In the genomic region with DNA sequence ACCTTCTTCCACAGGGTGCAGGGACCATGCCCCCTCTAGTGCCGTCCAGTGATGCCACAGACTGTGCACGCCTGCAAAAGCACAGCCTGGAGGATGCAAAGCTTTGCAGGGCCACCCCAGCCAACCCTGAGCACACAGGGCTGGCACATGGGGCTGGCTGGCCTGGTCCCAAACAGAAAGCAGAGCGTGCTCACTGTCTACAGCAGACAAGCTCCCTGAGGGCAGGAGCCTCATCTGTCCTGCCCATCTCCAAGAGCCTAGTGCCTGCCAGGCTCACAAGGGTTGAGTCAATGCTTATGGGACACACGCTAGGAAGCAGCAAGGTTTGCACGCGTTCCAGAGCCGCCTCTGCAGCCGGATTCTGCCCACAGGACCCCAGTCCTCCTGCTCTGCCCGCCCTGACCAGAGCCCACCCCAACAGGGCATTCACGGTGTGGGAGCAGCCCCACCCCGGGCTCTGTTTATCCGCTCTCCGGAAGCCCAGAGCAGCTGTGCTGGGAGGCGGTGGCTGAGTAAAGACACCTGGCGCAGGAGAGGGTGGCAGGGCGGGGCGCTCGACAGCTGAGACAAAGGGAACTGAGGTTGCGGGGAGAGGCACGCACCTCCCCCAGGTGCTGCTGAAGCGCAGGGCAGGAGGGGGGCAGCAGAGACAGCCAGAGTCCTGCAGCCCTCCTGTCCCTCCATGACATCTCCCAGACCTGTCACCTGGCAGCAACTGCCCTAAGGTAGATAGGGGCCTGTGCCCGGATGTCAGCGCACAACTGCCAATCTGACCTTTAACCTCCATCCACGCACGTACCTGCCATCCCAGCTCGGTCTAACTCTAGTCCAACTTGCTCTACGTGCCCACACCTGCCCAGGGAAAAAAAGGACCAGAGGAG, we compare ENCODE assay signal across 8 cellular contexts. TPM values are rescaled to one million over a fixed set of nuclear protein-coding genes. Genes with fewer than 3 reads are reported as not detected.
DNase-seq lines count a peak whose midpoint lies in the region; ATAC-seq and TF ChIP-seq lines count a peak whose summit lies in the region.

No MANE protein-coding gene starts in this region.

- no peak overlapping the region for H3K27ac Mint-ChIP-seq in activated naive CD8-positive, alpha-beta T cell treated with anti-CD3 and anti-CD28 coated beads for 36 hours
- no peak overlapping the region for H3K27ac Mint-ChIP-seq in nephron progenitor cell

- H3F3A ChIP-seq in DOHH2 (ENCODE audit: control insufficient read depth, insufficient read depth), result no peaks in the 10 kb centered on the region; the same call in 1 of the 2 replicates

- peaks cover 37% of the 10 kb centered on the region for H3K4me1 ChIP-seq in DOHH2 (ENCODE audit: control insufficient read depth, low read length)

- no peaks in the 10 kb centered on the region for H3K9me3 ChIP-seq in DOHH2 (ENCODE audit: control insufficient read depth, insufficient read depth, low read length)

- H3K4me3 Mint-ChIP-seq in activated naive CD8-positive, alpha-beta T cell treated with anti-CD3 and anti-CD28 coated beads for 36 hours, result peak overlapping the region; percentile 51
- peak overlapping the region; percentile 77 for H3K4me3 Mint-ChIP-seq in nephron progenitor cell

- H3K27me3 Mint-ChIP-seq in activated naive CD8-positive, alpha-beta T cell treated with anti-CD3 and anti-CD28 coated beads for 36 hours, result peaks cover 27% of the 10 kb centered on the region
- peaks cover 22% of the 10 kb centered on the region for H3K27me3 Mint-ChIP-seq in nephron progenitor cell (ENCODE audit: low read depth, poor library complexity)

- no peaks in the 10 kb centered on the region for H3K79me2 ChIP-seq in DOHH2 (ENCODE audit: control insufficient read depth, low read length)

- no peak overlapping the region for H3K27ac ChIP-seq in DOHH2 (ENCODE audit: low read depth, low read length)

- no peaks in the 10 kb centered on the region for H3K9me2 ChIP-seq in DOHH2 (replicated peaks; ENCODE audit: control insufficient read depth, low read length)

- H3K4me1 Mint-ChIP-seq in activated naive CD8-positive, alpha-beta T cell treated with anti-CD3 and anti-CD28 coated beads for 36 hours, result peaks cover 19% of the 10 kb centered on the region
- H3K4me1 Mint-ChIP-seq in nephron progenitor cell, result peaks cover 76% of the 10 kb centered on the region

- H4K20me1 ChIP-seq in DOHH2 (ENCODE audit: control insufficient read depth, insufficient read depth, low read depth, low read length), result no peaks in the 10 kb centered on the region

- ATAC-seq in HG03571 (IDR thresholded peaks at IDR 0.05; ENCODE audit: unreplicated experiment), result no peak
- ATAC-seq in HG03521 (IDR thresholded peaks at IDR 0.05; ENCODE audit: unreplicated experiment), result no peak

- TF ChIP-seq CTCF in DOHH2 (IDR thresholded peaks at IDR 0.05; ENCODE audit: low read depth, low read length, poor library complexity, severe bottlenecking), result no peak
- TF ChIP-seq CTCF in nephron progenitor cell (IDR thresholded peaks at IDR 0.05), result no peak

- DNase-seq in NCI-H2081 treated with DMSO at 0.1 percent for 48 hours (lab: John Stamatoyannopoulos, UW) (peak; percentile 73), nephron progenitor cell (no peak), superior temporal gyrus (ENCODE audit: extremely low spot score) (no peak), NCI-H82 (lab: John Stamatoyannopoulos, UW) (no peak)
- peak; percentile 19 for DNase-seq in activated naive CD8-positive, alpha-beta T cell treated with anti-CD3 and anti-CD28 coated beads for 36 hours

- H3K4me2 ChIP-seq in DOHH2 (ENCODE audit: low read length), result peak overlapping the region; percentile 92

- H3K36me3 ChIP-seq in DOHH2 (ENCODE audit: control insufficient read depth, low read length), result no peaks in the 10 kb centered on the region

- peaks cover 15% of the 10 kb centered on the region for H3K27me3 ChIP-seq in DOHH2 (ENCODE audit: control insufficient read depth, low read length)

- H3K9me3 Mint-ChIP-seq in activated naive CD8-positive, alpha-beta T cell treated with anti-CD3 and anti-CD28 coated beads for 36 hours, result no peaks in the 10 kb centered on the region
- no peaks in the 10 kb centered on the region for H3K9me3 Mint-ChIP-seq in nephron progenitor cell

- no peaks in the 10 kb centered on the region for H3K36me3 Mint-ChIP-seq in activated naive CD8-positive, alpha-beta T cell treated with anti-CD3 and anti-CD28 coated beads for 36 hours
- H3K36me3 Mint-ChIP-seq in nephron progenitor cell (ENCODE audit: low read depth), result no peaks in the 10 kb centered on the region

- H3K4me3 ChIP-seq in DOHH2 (ENCODE audit: low read length), result peak overlapping the region; percentile 79

RNA-seq across cellular contexts. Expression of gene KCNH2, which starts 4.3 kb away (rescaled TPM):
- under 1 TPM; 0.22 to 0.45 TPM for total RNA-seq in activated naive CD8-positive, alpha-beta T cell treated with anti-CD3 and anti-CD28 coated beads for 36 hours

RNA-seq across cellular contexts. Expression of gene NOS3, which starts 17.0 kb away (rescaled TPM):
- 1 to 10 TPM; 5.8 to 6.1 TPM for total RNA-seq in activated naive CD8-positive, alpha-beta T cell treated with anti-CD3 and anti-CD28 coated beads for 36 hours

RNA-seq across cellular contexts. Expression of gene ATG9B, which starts 50.5 kb away (rescaled TPM):
- total RNA-seq in activated naive CD8-positive, alpha-beta T cell treated with anti-CD3 and anti-CD28 coated beads for 36 hours, result 10 to 100 TPM; 12.3 TPM

RNA-seq across cellular contexts. Expression of gene ABCB8, which starts 54.4 kb away (rescaled TPM):
- 10 to 100 TPM; 34.3 to 37.6 TPM for total RNA-seq in activated naive CD8-positive, alpha-beta T cell treated with anti-CD3 and anti-CD28 coated beads for 36 hours

Comparison
In these comparisons a context has a peak if more than half of its experiments do, and no peak if none do; other contexts are left out.
1. DNase-seq: peak in NCI-H2081 treated with DMSO at 0.1 percent for 48 hours (single experiment) and activated naive CD8-positive, alpha-beta T cell treated with anti-CD3 and anti-CD28 coated beads for 36 hours (single experiment); none in nephron progenitor cell (single experiment), superior temporal gyrus (single experiment) and NCI-H82 (single experiment).